In genomic region chr16:3454093-3454492, GRCh38 we compare ENCODE assay signal across 1 cellular context.
TF ChIP-seq lines count a peak whose summit lies in the region.

No MANE protein-coding gene starts in this region.

TF ChIP-seq in H1, 55 proteins besides CTCF, POLR2A, EP300 and RAD21:
- TF ChIP-seq TEAD4 (IDR thresholded peaks at IDR 0.05; ENCODE audit: low read depth, low read length), result peak; percentile 57; the same call in 1 of the 2 replicates
- no peak for TF ChIP-seq ATF2 (IDR thresholded peaks at IDR 0.05; ENCODE audit: low read length)
- no peak for TF ChIP-seq TBP (IDR thresholded peaks at IDR 0.05; ENCODE audit: low read depth, low read length)
- TF ChIP-seq USF2 (IDR thresholded peaks at IDR 0.05; ENCODE audit: low read length), result no peak
- no peak for TF ChIP-seq TAF1 (IDR thresholded peaks at IDR 0.05; ENCODE audit: low read depth, low read length)
- no peak for TF ChIP-seq RXRA (IDR thresholded peaks at IDR 0.05; ENCODE audit: insufficient read depth, low read depth, low read length)
- no peak for TF ChIP-seq ZNF274 (IDR thresholded peaks at IDR 0.05; ENCODE audit: borderline replicate concordance, extremely low read depth, low read length)
- TF ChIP-seq SIRT6 (IDR thresholded peaks at IDR 0.05; ENCODE audit: low read length), result no peak
